ENCODE assay signal across 8 cellular contexts in the genomic region with DNA sequence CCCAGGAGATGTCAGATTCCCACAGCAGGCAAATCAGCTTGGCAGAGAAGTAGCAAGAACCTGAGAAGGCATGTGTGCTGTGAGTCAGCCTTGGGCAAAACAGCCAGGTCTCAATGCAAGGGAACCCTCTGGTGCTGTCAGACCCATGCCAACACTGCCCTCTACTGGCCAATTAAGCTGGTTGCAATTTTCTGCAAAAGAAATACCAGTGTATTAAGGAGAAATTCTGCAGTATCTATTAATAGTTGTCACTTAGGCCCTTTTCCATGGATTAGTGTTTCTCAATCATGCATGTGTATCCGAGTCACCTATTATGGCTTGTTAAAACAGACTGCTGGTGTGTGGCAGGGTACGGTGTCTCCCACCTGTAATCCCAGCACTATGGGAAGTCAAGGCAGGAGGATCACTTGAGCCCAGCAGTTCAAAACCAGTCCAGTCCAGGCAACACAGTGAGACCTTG.
DNase-seq lines count a peak whose midpoint lies in the region; ATAC-seq, FAIRE-seq and TF ChIP-seq lines count a peak whose summit lies in the region.

No MANE protein-coding gene starts in this region.

- no peaks in the 10 kb centered on the region for H3K9me3 Mint-ChIP-seq in activated T-cell treated with anti-CD3 and anti-CD28 coated beads, Interleukin-2, amount 50 U/mL, for 24 hours
- H3K9me3 Mint-ChIP-seq in nephron: no peaks in the 10 kb centered on the region
- H3K9me3 Mint-ChIP-seq in stimulated activated naive B cell treated with anti-CD40 and anti-IgM and Interleukin-4, amounts not matched to agents 10 μg/mL and 1 μg/mL and 100 μg/mL, for 72 hours: no peaks in the 10 kb centered on the region

- in situ Hi-C loops in KBM-7 (cut with MboI; ENCODE audit: low pct_unique_long_range_greater_than_20kb, low sequenced_read_pairs): no loop called here

- peaks cover 7% of the 10 kb centered on the region for H3K4me1 Mint-ChIP-seq in activated T-cell treated with anti-CD3 and anti-CD28 coated beads, Interleukin-2, amount 50 U/mL, for 24 hours (ENCODE audit: low read depth)
- H3K4me1 Mint-ChIP-seq in nephron: peaks cover 14% of the 10 kb centered on the region
- H3K4me1 Mint-ChIP-seq in stimulated activated naive B cell treated with anti-CD40 and anti-IgM and Interleukin-4, amounts not matched to agents 10 μg/mL and 1 μg/mL and 100 μg/mL, for 72 hours: peaks cover 8 to 9% of the 10 kb centered on the region in 2 donors

- no peaks in the 10 kb centered on the region for H3K27me3 Mint-ChIP-seq in activated T-cell treated with anti-CD3 and anti-CD28 coated beads, Interleukin-2, amount 50 U/mL, for 24 hours
- no peaks in the 10 kb centered on the region for H3K27me3 Mint-ChIP-seq in nephron (ENCODE audit: low read depth)
- no peaks in the 10 kb centered on the region for H3K27me3 Mint-ChIP-seq in stimulated activated naive B cell treated with anti-CD40 and anti-IgM and Interleukin-4, amounts not matched to agents 10 μg/mL and 1 μg/mL and 100 μg/mL, for 72 hours

- FAIRE-seq in RCC 7860 (lab: Jason Lieb, UNC): peak; percentile 85

- TF ChIP-seq CTCF in nephron (IDR thresholded peaks at IDR 0.05; ENCODE audit: unreplicated experiment in 3 of 3): peak; percentile 85 to 92 (median 86)

- DNase-seq in GM03348 (ENCODE audit: low spot score) (peak; percentile 89), KBM-7 (peak; percentile 72), RCC 7860 (ENCODE audit: low spot score) (peak; percentile 80), fibroblast of gingiva (ENCODE audit: low read depth) (peak; percentile 91)
- peak; percentile 64 for DNase-seq in activated T-cell treated with anti-CD3 and anti-CD28 coated beads, Interleukin-2, amount 50 U/mL, for 24 hours
- peak; percentile 39 for DNase-seq in stimulated activated naive B cell treated with anti-CD40 and anti-IgM and Interleukin-4, amounts not matched to agents 10 μg/mL and 1 μg/mL and 100 μg/mL, for 72 hours

- ATAC-seq in stimulated activated naive B cell treated with anti-CD40 and anti-IgM and Interleukin-4, amounts not matched to agents 10 μg/mL and 1 μg/mL and 100 μg/mL, for 72 hours (replicated peaks): peak; percentile 96 to 97
- no peak for ATAC-seq in GM18858 (IDR thresholded peaks at IDR 0.05; ENCODE audit: unreplicated experiment)

- peaks cover 45% of the 10 kb centered on the region for H3K36me3 Mint-ChIP-seq in activated T-cell treated with anti-CD3 and anti-CD28 coated beads, Interleukin-2, amount 50 U/mL, for 24 hours (ENCODE audit: low read depth)
- peaks cover 16% of the 10 kb centered on the region for H3K36me3 Mint-ChIP-seq in nephron (ENCODE audit: low read depth)
- peaks cover 19 to 37% of the 10 kb centered on the region in 2 donors for H3K36me3 Mint-ChIP-seq in stimulated activated naive B cell treated with anti-CD40 and anti-IgM and Interleukin-4, amounts not matched to agents 10 μg/mL and 1 μg/mL and 100 μg/mL, for 72 hours

- no peak overlapping the region for H3K4me3 Mint-ChIP-seq in activated T-cell treated with anti-CD3 and anti-CD28 coated beads, Interleukin-2, amount 50 U/mL, for 24 hours
- H3K4me3 Mint-ChIP-seq in nephron: no peak overlapping the region
- no peak overlapping the region for H3K4me3 Mint-ChIP-seq in stimulated activated naive B cell treated with anti-CD40 and anti-IgM and Interleukin-4, amounts not matched to agents 10 μg/mL and 1 μg/mL and 100 μg/mL, for 72 hours

- no peak overlapping the region for H3K27ac Mint-ChIP-seq in activated T-cell treated with anti-CD3 and anti-CD28 coated beads, Interleukin-2, amount 50 U/mL, for 24 hours
- H3K27ac Mint-ChIP-seq in nephron: peak overlapping the region; percentile 12 to 32 (median 16)
- no peak overlapping the region for H3K27ac Mint-ChIP-seq in stimulated activated naive B cell treated with anti-CD40 and anti-IgM and Interleukin-4, amounts not matched to agents 10 μg/mL and 1 μg/mL and 100 μg/mL, for 72 hours

Comparison
In these comparisons a context has a peak if more than half of its experiments do, and no peak if none do; other contexts are left out.
1. DNase-seq: peak in every context shown above with its lines; median percentile 91 in fibroblast of gingiva; 89 in GM03348; 80 in RCC 7860; 72 in KBM-7; 64 in activated T-cell treated with anti-CD3 and anti-CD28 coated beads, Interleukin-2, amount 50 U/mL, for 24 hours; 39 in stimulated activated naive B cell treated with anti-CD40 and anti-IgM and Interleukin-4, amounts not matched to agents 10 μg/mL and 1 μg/mL and 100 μg/mL, for 72 hours.
2. H3K27ac Mint-ChIP-seq: peak in nephron (3 of 3); none in activated T-cell treated with anti-CD3 and anti-CD28 coated beads, Interleukin-2, amount 50 U/mL, for 24 hours (single experiment) and stimulated activated naive B cell treated with anti-CD40 and anti-IgM and Interleukin-4, amounts not matched to agents 10 μg/mL and 1 μg/mL and 100 μg/mL, for 72 hours (single experiment).